ENCODE assay signal across 2 cellular contexts in genomic region chr15:96491696-96492644, GRCh38.
TF ChIP-seq lines count a peak whose summit lies in the region.

No MANE protein-coding gene starts in this region.

TF ChIP-seq in HEK293, 187 proteins besides CTCF, POLR2A, EP300 and RAD21:
- peak; percentile 32; the same call in 1 of the 2 replicates for TF ChIP-seq SCRT1 (tag by site-specific recombination; IDR thresholded peaks at IDR 0.05; ENCODE audit: borderline replicate concordance)

TF ChIP-seq in K562, 482 proteins besides CTCF, POLR2A, EP300 and RAD21:
- TF ChIP-seq, protein P1, sequence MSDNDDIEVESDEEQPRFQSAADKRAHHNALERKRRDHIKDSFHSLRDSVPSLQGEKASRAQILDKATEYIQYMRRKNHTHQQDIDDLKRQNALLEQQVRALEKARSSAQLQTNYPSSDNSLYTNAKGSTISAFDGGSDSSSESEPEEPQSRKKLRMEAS (CRISPR knock-in tag; IDR thresholded peaks at IDR 0.05), result 0 out of 2 replicates have a peak, but pooled peaks have one; percentile 11
- TF ChIP-seq POLR2G (IDR thresholded peaks at IDR 0.05; ENCODE audit: low read depth, low read length) (peak; percentile 65), ARID4B (CRISPR knock-in tag; IDR thresholded peaks at IDR 0.05) (peak; percentile 63), NRF1 (conservative IDR thresholded peaks at IDR 0.05 in 1 of 2, IDR thresholded peaks at IDR 0.05 in 1 of 2) (peak; percentile 72 to 75), PHF8 (IDR thresholded peaks at IDR 0.05; ENCODE audit: borderline replicate concordance, low read length) (peak; percentile 41; the same call in 1 of the 2 replicates), ZFX (CRISPR knock-in tag; IDR thresholded peaks at IDR 0.05) (peak; percentile 64), L3MBTL2 (IDR thresholded peaks at IDR 0.05) (peak; percentile 69; the same call in 1 of the 2 replicates), E2F3 (CRISPR knock-in tag; IDR thresholded peaks at IDR 0.05) (0 out of 2 replicates have a peak, but pooled peaks have one; percentile 32), CXXC5 (CRISPR knock-in tag; IDR thresholded peaks at IDR 0.05) (peak; percentile 74), EGR1 (conservative IDR thresholded peaks at IDR 0.05) (0 out of 2 replicates have a peak, but pooled peaks have one; percentile 7), RBFOX2 (IDR thresholded peaks at IDR 0.05; ENCODE audit: low read depth, low read length) (peak; percentile 65), RB1 (IDR thresholded peaks at IDR 0.05; ENCODE audit: low read depth) (peak; percentile 57; the same call in 1 of the 2 replicates), MAZ (CRISPR knock-in tag; conservative IDR thresholded peaks at IDR 0.05 in 1 of 2, IDR thresholded peaks at IDR 0.05 in 1 of 2) (0 out of 4 replicates have a peak, but pooled peaks of 1 of the 2 experiments have one; percentile 16), DACH1 (IDR thresholded peaks at IDR 0.05; ENCODE audit: partially characterized antibody) (peak; percentile 10), EP400 (IDR thresholded peaks at IDR 0.05) (peak; percentile 25; the same call in 1 of the 2 replicates)
- TF ChIP-seq, protein P2, sequence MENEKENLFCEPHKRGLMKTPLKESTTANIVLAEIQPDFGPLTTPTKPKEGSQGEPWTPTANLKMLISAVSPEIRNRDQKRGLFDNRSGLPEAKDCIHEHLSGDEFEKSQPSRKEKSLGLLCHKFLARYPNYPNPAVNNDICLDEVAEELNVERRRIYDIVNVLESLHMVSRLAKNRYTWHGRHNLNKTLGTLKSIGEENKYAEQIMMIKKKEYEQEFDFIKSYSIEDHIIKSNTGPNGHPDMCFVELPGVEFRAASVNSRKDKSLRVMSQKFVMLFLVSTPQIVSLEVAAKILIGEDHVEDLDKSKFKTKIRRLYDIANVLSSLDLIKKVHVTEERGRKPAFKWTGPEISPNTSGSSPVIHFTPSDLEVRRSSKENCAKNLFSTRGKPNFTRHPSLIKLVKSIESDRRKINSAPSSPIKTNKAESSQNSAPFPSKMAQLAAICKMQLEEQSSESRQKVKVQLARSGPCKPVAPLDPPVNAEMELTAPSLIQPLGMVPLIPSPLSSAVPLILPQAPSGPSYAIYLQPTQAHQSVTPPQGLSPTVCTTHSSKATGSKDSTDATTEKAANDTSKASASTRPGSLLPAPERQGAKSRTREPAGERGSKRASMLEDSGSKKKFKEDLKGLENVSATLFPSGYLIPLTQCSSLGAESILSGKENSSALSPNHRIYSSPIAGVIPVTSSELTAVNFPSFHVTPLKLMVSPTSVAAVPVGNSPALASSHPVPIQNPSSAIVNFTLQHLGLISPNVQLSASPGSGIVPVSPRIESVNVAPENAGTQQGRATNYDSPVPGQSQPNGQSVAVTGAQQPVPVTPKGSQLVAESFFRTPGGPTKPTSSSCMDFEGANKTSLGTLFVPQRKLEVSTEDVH (IDR thresholded peaks at IDR 0.05; ENCODE audit: low read depth, partially characterized antibody), result peak; percentile 68
- TF ChIP-seq, protein P3, sequence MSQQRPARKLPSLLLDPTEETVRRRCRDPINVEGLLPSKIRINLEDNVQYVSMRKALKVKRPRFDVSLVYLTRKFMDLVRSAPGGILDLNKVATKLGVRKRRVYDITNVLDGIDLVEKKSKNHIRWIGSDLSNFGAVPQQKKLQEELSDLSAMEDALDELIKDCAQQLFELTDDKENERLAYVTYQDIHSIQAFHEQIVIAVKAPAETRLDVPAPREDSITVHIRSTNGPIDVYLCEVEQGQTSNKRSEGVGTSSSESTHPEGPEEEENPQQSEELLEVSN (IDR thresholded peaks at IDR 0.05; ENCODE audit: borderline replicate concordance in 1 of 2, extremely low read depth in 1 of 2, insufficient read depth in 1 of 2, insufficient read length in 1 of 2, low read depth in 1 of 2, low read length in 1 of 2, poor library complexity in 1 of 2, severe bottlenecking in 1 of 2), result peak in 1 of 2 experiments; percentile 78
- TF ChIP-seq, protein P4, sequence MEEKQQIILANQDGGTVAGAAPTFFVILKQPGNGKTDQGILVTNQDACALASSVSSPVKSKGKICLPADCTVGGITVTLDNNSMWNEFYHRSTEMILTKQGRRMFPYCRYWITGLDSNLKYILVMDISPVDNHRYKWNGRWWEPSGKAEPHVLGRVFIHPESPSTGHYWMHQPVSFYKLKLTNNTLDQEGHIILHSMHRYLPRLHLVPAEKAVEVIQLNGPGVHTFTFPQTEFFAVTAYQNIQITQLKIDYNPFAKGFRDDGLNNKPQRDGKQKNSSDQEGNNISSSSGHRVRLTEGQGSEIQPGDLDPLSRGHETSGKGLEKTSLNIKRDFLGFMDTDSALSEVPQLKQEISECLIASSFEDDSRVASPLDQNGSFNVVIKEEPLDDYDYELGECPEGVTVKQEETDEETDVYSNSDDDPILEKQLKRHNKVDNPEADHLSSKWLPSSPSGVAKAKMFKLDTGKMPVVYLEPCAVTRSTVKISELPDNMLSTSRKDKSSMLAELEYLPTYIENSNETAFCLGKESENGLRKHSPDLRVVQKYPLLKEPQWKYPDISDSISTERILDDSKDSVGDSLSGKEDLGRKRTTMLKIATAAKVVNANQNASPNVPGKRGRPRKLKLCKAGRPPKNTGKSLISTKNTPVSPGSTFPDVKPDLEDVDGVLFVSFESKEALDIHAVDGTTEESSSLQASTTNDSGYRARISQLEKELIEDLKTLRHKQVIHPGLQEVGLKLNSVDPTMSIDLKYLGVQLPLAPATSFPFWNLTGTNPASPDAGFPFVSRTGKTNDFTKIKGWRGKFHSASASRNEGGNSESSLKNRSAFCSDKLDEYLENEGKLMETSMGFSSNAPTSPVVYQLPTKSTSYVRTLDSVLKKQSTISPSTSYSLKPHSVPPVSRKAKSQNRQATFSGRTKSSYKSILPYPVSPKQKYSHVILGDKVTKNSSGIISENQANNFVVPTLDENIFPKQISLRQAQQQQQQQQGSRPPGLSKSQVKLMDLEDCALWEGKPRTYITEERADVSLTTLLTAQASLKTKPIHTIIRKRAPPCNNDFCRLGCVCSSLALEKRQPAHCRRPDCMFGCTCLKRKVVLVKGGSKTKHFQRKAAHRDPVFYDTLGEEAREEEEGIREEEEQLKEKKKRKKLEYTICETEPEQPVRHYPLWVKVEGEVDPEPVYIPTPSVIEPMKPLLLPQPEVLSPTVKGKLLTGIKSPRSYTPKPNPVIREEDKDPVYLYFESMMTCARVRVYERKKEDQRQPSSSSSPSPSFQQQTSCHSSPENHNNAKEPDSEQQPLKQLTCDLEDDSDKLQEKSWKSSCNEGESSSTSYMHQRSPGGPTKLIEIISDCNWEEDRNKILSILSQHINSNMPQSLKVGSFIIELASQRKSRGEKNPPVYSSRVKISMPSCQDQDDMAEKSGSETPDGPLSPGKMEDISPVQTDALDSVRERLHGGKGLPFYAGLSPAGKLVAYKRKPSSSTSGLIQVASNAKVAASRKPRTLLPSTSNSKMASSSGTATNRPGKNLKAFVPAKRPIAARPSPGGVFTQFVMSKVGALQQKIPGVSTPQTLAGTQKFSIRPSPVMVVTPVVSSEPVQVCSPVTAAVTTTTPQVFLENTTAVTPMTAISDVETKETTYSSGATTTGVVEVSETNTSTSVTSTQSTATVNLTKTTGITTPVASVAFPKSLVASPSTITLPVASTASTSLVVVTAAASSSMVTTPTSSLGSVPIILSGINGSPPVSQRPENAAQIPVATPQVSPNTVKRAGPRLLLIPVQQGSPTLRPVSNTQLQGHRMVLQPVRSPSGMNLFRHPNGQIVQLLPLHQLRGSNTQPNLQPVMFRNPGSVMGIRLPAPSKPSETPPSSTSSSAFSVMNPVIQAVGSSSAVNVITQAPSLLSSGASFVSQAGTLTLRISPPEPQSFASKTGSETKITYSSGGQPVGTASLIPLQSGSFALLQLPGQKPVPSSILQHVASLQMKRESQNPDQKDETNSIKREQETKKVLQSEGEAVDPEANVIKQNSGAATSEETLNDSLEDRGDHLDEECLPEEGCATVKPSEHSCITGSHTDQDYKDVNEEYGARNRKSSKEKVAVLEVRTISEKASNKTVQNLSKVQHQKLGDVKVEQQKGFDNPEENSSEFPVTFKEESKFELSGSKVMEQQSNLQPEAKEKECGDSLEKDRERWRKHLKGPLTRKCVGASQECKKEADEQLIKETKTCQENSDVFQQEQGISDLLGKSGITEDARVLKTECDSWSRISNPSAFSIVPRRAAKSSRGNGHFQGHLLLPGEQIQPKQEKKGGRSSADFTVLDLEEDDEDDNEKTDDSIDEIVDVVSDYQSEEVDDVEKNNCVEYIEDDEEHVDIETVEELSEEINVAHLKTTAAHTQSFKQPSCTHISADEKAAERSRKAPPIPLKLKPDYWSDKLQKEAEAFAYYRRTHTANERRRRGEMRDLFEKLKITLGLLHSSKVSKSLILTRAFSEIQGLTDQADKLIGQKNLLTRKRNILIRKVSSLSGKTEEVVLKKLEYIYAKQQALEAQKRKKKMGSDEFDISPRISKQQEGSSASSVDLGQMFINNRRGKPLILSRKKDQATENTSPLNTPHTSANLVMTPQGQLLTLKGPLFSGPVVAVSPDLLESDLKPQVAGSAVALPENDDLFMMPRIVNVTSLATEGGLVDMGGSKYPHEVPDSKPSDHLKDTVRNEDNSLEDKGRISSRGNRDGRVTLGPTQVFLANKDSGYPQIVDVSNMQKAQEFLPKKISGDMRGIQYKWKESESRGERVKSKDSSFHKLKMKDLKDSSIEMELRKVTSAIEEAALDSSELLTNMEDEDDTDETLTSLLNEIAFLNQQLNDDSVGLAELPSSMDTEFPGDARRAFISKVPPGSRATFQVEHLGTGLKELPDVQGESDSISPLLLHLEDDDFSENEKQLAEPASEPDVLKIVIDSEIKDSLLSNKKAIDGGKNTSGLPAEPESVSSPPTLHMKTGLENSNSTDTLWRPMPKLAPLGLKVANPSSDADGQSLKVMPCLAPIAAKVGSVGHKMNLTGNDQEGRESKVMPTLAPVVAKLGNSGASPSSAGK (IDR thresholded peaks at IDR 0.05), result peak; percentile 73; the same call in 1 of the 2 replicates
- TF ChIP-seq, protein P5, sequence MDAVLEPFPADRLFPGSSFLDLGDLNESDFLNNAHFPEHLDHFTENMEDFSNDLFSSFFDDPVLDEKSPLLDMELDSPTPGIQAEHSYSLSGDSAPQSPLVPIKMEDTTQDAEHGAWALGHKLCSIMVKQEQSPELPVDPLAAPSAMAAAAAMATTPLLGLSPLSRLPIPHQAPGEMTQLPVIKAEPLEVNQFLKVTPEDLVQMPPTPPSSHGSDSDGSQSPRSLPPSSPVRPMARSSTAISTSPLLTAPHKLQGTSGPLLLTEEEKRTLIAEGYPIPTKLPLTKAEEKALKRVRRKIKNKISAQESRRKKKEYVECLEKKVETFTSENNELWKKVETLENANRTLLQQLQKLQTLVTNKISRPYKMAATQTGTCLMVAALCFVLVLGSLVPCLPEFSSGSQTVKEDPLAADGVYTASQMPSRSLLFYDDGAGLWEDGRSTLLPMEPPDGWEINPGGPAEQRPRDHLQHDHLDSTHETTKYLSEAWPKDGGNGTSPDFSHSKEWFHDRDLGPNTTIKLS (IDR thresholded peaks at IDR 0.05; ENCODE audit: borderline replicate concordance, low read depth), result peak; percentile 56; the same call in 1 of the 2 replicates
- TF ChIP-seq, protein P6, sequence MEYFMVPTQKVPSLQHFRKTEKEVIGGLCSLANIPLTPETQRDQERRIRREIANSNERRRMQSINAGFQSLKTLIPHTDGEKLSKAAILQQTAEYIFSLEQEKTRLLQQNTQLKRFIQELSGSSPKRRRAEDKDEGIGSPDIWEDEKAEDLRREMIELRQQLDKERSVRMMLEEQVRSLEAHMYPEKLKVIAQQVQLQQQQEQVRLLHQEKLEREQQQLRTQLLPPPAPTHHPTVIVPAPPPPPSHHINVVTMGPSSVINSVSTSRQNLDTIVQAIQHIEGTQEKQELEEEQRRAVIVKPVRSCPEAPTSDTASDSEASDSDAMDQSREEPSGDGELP (CRISPR knock-in tag; IDR thresholded peaks at IDR 0.05; ENCODE audit: borderline replicate concordance), result peak; percentile 94
